Comparison of ENCODE assay signal across 8 cellular contexts in the genomic region with DNA sequence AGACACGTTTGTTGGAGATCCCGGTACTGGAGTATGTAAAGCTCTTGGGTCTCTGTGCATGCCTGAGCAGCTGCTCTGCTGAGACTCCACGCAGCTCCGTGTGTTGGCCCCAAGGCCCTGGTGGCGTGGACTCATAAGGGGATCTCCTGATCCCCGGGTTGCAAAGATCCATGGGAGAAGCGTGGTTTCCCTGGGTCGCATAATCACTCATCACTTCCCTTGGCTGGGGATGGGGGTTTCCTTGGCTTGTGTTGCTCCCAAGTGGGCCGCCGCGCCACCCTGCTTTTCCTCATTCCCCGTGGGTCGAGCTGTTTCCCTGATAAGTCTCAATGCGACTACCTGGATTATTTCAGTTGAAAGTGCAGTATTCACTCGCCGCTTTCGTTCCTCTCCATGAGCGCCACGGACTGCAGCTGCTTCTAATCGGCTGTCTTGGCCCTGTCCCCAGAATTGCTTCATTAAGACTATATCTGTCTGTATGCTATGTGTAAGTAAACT.
DNase-seq lines count a peak whose midpoint lies in the region; ATAC-seq and TF ChIP-seq lines count a peak whose summit lies in the region.

No MANE protein-coding gene starts in this region.

- DNase-seq in NCI-H82 (lab: John Stamatoyannopoulos, UW) (peak; percentile 8), NCI-H82 treated with DMSO at 0.1 percent for 48 hours (lab: John Stamatoyannopoulos, UW; ENCODE audit: unreplicated experiment) (no peak), SK-N-SH (peak; percentile 22), right cardiac atrium (peak; percentile 31 to 54 (median 46)), KG1 (lab: John Stamatoyannopoulos, UW) (no peak)

- H3K27me3 Mint-ChIP-seq in stimulated activated memory B cell treated with anti-CD40 and anti-IgM and Interleukin-4, amounts not matched to agents 10 μg/mL and 1 μg/mL and 100 μg/mL, for 72 hours: no peaks in the 10 kb centered on the region

- no peak overlapping the region for H3K9ac ChIP-seq in SK-N-SH

- H4K20me1 ChIP-seq in SK-N-SH (ENCODE audit: insufficient read depth): peaks cover 67% of the 10 kb centered on the region

- peak; percentile 77 to 83 for ATAC-seq in right cardiac atrium
- no peak for ATAC-seq in stimulated activated memory B cell treated with anti-CD40 and anti-IgM and Interleukin-4, amounts not matched to agents 10 μg/mL and 1 μg/mL and 100 μg/mL, for 72 hours
- ATAC-seq in HG02973 (IDR thresholded peaks at IDR 0.05; ENCODE audit: unreplicated experiment): no peak
- ATAC-seq in GM21786 (IDR thresholded peaks at IDR 0.05; ENCODE audit: unreplicated experiment): no peak

- no peaks in the 10 kb centered on the region for H3K9me2 ChIP-seq in SK-N-SH

- H3K4me1 ChIP-seq in SK-N-SH (ENCODE audit: control insufficient read depth in 1 of 2, insufficient read depth in 2 of 2, low read depth in 1 of 2, low read length in 1 of 2) (peaks cover 14 to 19% of the 10 kb centered on the region in 2 experiments; a peak in 3 of 4 replicates), right cardiac atrium (ENCODE audit: control insufficient read depth, insufficient read depth, low read length) (peaks cover 11% of the 10 kb centered on the region)

- POLR2A ChIA-PET in SK-N-SH (lab: Yijun Ruan, JAX): interaction anchor here (0.5 kb wide), 1 partner anchor 186 kb away, joined by 3 read pairs; no protein-coding TSS in a partner anchor

- H3K79me2 ChIP-seq in SK-N-SH (ENCODE audit: insufficient read depth): peaks cover 95% of the 10 kb centered on the region

- H3K4me3 Mint-ChIP-seq in stimulated activated memory B cell treated with anti-CD40 and anti-IgM and Interleukin-4, amounts not matched to agents 10 μg/mL and 1 μg/mL and 100 μg/mL, for 72 hours: no peak overlapping the region

- 62% methylated on average over 17 of the region's 20 CpGs for WGBS in SK-N-SH (ENCODE audit: low lambda C conversion rate)
- WGBS in right cardiac atrium: 37% methylated on average over 20 of the region's 20 CpGs

- no peak overlapping the region for H2AFZ ChIP-seq in SK-N-SH (ENCODE audit: low read depth)

- H3K9me3 Mint-ChIP-seq in stimulated activated memory B cell treated with anti-CD40 and anti-IgM and Interleukin-4, amounts not matched to agents 10 μg/mL and 1 μg/mL and 100 μg/mL, for 72 hours: peaks cover 3% of the 10 kb centered on the region

- TF ChIP-seq EP300 in SK-N-SH (IDR thresholded peaks at IDR 0.05; ENCODE audit: borderline replicate concordance in 1 of 2, low read depth in 1 of 2, low read length in 1 of 2): no peak

- H3K27me3 ChIP-seq in SK-N-SH (ENCODE audit: insufficient read depth): no peaks in the 10 kb centered on the region
- H3K27me3 ChIP-seq in right cardiac atrium (ENCODE audit: control insufficient read depth, insufficient read depth): no peaks in the 10 kb centered on the region

- TF ChIP-seq RAD21 in SK-N-SH (IDR thresholded peaks at IDR 0.05; ENCODE audit: low read length): no peak

- intact Hi-C loops in right cardiac atrium (cut with DNase I): no loop called here

- TF ChIP-seq CTCF in SK-N-SH (IDR thresholded peaks at IDR 0.05): no peak

- H3K4me3 ChIP-seq in SK-N-SH (ENCODE audit: low read depth in 2 of 2, low read length in 1 of 2) (peak overlapping the region in 1 of 2 experiments; percentile 12; a peak in 2 of 4 replicates), right cardiac atrium (ENCODE audit: low read length) (no peak overlapping the region)

- peaks cover 94% of the 10 kb centered on the region for H3K4me1 Mint-ChIP-seq in stimulated activated memory B cell treated with anti-CD40 and anti-IgM and Interleukin-4, amounts not matched to agents 10 μg/mL and 1 μg/mL and 100 μg/mL, for 72 hours

- no peaks in the 10 kb centered on the region for H3K9me3 ChIP-seq in SK-N-SH
- H3K9me3 ChIP-seq in right cardiac atrium (ENCODE audit: control insufficient read depth, low read length): no peaks in the 10 kb centered on the region

- CTCF ChIA-PET in SK-N-SH (lab: Yijun Ruan, JAX): interaction anchor here (0.8 kb wide), 1 partner anchor 75 kb away, joined by 3 read pairs; no protein-coding TSS in a partner anchor

- peaks cover 62% of the 10 kb centered on the region for H3K36me3 Mint-ChIP-seq in stimulated activated memory B cell treated with anti-CD40 and anti-IgM and Interleukin-4, amounts not matched to agents 10 μg/mL and 1 μg/mL and 100 μg/mL, for 72 hours

- peak overlapping the region; percentile 33; the same call in 1 of the 2 replicates for H3K4me2 ChIP-seq in SK-N-SH

- H3K27ac Mint-ChIP-seq in stimulated activated memory B cell treated with anti-CD40 and anti-IgM and Interleukin-4, amounts not matched to agents 10 μg/mL and 1 μg/mL and 100 μg/mL, for 72 hours: peak overlapping the region; percentile 26

- peak overlapping the region in 1 of 2 experiments; percentile 64; a peak in 2 of 4 replicates for H3K27ac ChIP-seq in SK-N-SH (ENCODE audit: low read depth in 2 of 2, low read length in 1 of 2)
- H3K27ac ChIP-seq in right cardiac atrium (ENCODE audit: low read length): no peak overlapping the region

- no peaks in the 10 kb centered on the region for H3K36me3 ChIP-seq in SK-N-SH (replicated peaks in 1 of 2; ENCODE audit: control insufficient read depth in 1 of 2, insufficient read depth in 2 of 2, low read length in 1 of 2)

- peaks cover 12% of the 10 kb centered on the region for H3F3A ChIP-seq in SK-N-SH (replicated peaks; ENCODE audit: insufficient read depth)

TF ChIP-seq in SK-N-SH, 30 proteins besides CTCF, POLR2A, EP300 and RAD21:
- TF ChIP-seq JUND (IDR thresholded peaks at IDR 0.05): no peak
- TF ChIP-seq TCF12 (IDR thresholded peaks at IDR 0.05): peak; percentile 48; the same call in 1 of the 2 replicates
- no peak for TF ChIP-seq USF2 (IDR thresholded peaks at IDR 0.05; ENCODE audit: borderline replicate concordance, low read depth, low read length)
- TF ChIP-seq YY1 (IDR thresholded peaks at IDR 0.05; ENCODE audit: low read depth): no peak
- TF ChIP-seq USF1 (IDR thresholded peaks at IDR 0.05; ENCODE audit: borderline replicate concordance, low read depth): no peak
- no peak for TF ChIP-seq FOSL2 (IDR thresholded peaks at IDR 0.05; ENCODE audit: borderline replicate concordance, low read depth)
- TF ChIP-seq NFIC (IDR thresholded peaks at IDR 0.05; ENCODE audit: borderline replicate concordance): no peak
- TF ChIP-seq ZBTB33 (IDR thresholded peaks at IDR 0.05; ENCODE audit: borderline replicate concordance, low read depth): no peak

Comparison
In these comparisons a context has a peak if more than half of its experiments do, and no peak if none do; other contexts are left out.
1. DNase-seq: peak in NCI-H82 (single experiment), SK-N-SH (single experiment) and right cardiac atrium (3 of 3); none in NCI-H82 treated with DMSO at 0.1 percent for 48 hours (single experiment) and KG1 (single experiment).
2. ATAC-seq: peak in right cardiac atrium (2 of 2); none in stimulated activated memory B cell treated with anti-CD40 and anti-IgM and Interleukin-4, amounts not matched to agents 10 μg/mL and 1 μg/mL and 100 μg/mL, for 72 hours (single experiment), HG02973 (single experiment) and GM21786 (single experiment).